ENCODE assay signal across 14 cellular contexts in the genomic region with DNA sequence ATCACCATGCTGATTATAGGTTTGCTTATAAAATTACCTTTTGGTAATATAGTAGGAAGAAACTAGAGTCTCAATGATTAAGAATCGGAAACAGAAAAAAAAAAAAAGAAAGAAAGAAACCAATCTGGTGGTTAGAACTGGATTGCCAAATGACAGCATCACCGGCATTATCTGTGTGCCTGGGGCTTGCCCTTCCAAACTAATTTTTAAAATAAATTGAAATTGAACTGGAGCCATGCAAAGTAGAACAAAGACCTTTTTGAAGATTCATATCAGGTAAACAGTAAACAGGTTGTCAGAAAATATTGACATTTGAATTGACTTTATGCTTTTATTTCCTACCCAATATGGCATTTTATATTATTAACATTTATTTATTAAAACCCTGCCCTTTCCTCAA. TPM values are rescaled to one million over a fixed set of nuclear protein-coding genes. Genes with fewer than 3 reads are reported as not detected.
DNase-seq lines count a peak whose midpoint lies in the region; ATAC-seq and TF ChIP-seq lines count a peak whose summit lies in the region.
"Had no signal": no experiment of that assay in that cellular context is flagged by ENCODE, and none has a peak within 500 bp of the region (broad histone marks: within the 10 kb centered on the region; RNA-seq: fewer than 3 reads in every experiment).

No MANE protein-coding gene starts in this region.

- H3K36me3 ChIP-seq in BE2C (no peaks in the 10 kb centered on the region), SJCRH30 (no peaks in the 10 kb centered on the region)
- H3K36me3 ChIP-seq: BLaER1 had no signal

- DNase-seq in BE2C, result peak; percentile 40
- DNase-seq in SJCRH30, result no peak
- DNase-seq in substantia nigra (lab: John Stamatoyannopoulos, UW), result no peak
- no peak for DNase-seq in lower leg skin (ENCODE audit: low spot score in 2 of 2)
- DNase-seq: CD4-positive, CD25-positive, alpha-beta regulatory T cell; DMS53; GM23248 had no signal

- H3K27ac ChIP-seq in 22Rv1 (peak overlapping the region; percentile 29; the same call in 1 of the 2 replicates), SJCRH30 (peak overlapping the region; percentile 27), substantia nigra (ENCODE audit: low read depth, low read length, poor library complexity, severe bottlenecking) (peak overlapping the region; percentile 64)
- H3K27ac ChIP-seq: BLaER1, GM23248 had no signal

- 63 to 67% methylated on average over 2 of the region's 2 CpGs for WGBS in lower leg skin, 2 donors

- H3K27me3 ChIP-seq in BE2C (no peaks in the 10 kb centered on the region), SJCRH30 (no peaks in the 10 kb centered on the region)
- H3K27me3 ChIP-seq: BLaER1 had no signal

- TF ChIP-seq CTCF in 22Rv1 (IDR thresholded peaks at IDR 0.05) (no peak), BE2C (IDR thresholded peaks at IDR 0.05; ENCODE audit: low read depth, low read length) (no peak), lower leg skin (IDR thresholded peaks at IDR 0.05) (no peak)

- H3K4me1 ChIP-seq in BE2C (peaks cover 10% of the 10 kb centered on the region), SJCRH30 (peaks cover 31% of the 10 kb centered on the region)
- H3K4me1 ChIP-seq: BLaER1 had no signal

- ATAC-seq in GM18873 (IDR thresholded peaks at IDR 0.05; ENCODE audit: low FRiP score, unreplicated experiment), result no peak
- ATAC-seq: HCT116 had no signal

- intact Hi-C loops in lower leg skin (cut with DNase I; ENCODE audit: low total_unique reads), result no loop called here

- H3K9me3 ChIP-seq in BE2C (no peaks in the 10 kb centered on the region), SJCRH30 (replicated peaks) (no peaks in the 10 kb centered on the region)

- TF ChIP-seq POLR2A in lower leg skin (IDR thresholded peaks at IDR 0.05), result no peak

- H3K4me3 ChIP-seq in BE2C (ENCODE audit: low read depth, low read length) (peak overlapping the region; percentile 41), SJCRH30 (no peak overlapping the region), lower leg skin (ENCODE audit: low read depth, poor library complexity, severe bottlenecking) (no peak overlapping the region)
- H3K4me3 ChIP-seq: BLaER1, GM23248 had no signal

RNA-seq across cellular contexts. Expression of gene CPB1, which starts 11.2 kb away (rescaled TPM):
- not detected for polyA plus RNA-seq in BE2C (2012; ENCODE audit: insufficient read depth, insufficient read length, low read depth)
- total RNA-seq in SJCRH30 (2014; rRNA removed; shearing (Covaris generic)), result not detected in 2 replicates
- total RNA-seq in lower leg skin, result 10 to 100 TPM in 1 of 4 donors, under 1 TPM in 2, not detected in 1; 0.69 to 12.0 (median 0.97) TPM
- total RNA-seq: A673; CD4-positive, CD25-positive, alpha-beta regulatory T cell; GM23248; HT1080 had no signal
- polyA plus RNA-seq: CD4-positive, CD25-positive, alpha-beta regulatory T cell; GM23248; IgD-negative memory B cell had no signal

RNA-seq across cellular contexts. Expression of gene CPA3, which starts 48.7 kb away (rescaled TPM):
- not detected for polyA plus RNA-seq in BE2C (2012; ENCODE audit: insufficient read depth, insufficient read length, low read depth)
- total RNA-seq in SJCRH30 (2014; rRNA removed; shearing (Covaris generic)), result not detected in 2 replicates
- 10 to 100 TPM in 1 of 4 donors, 1 to 10 TPM in 3; 1.9 to 19.8 (median 4.1) TPM for total RNA-seq in lower leg skin
- total RNA-seq: A673, GM23248, HT1080 had no signal
- polyA plus RNA-seq: CD4-positive, CD25-positive, alpha-beta regulatory T cell; GM23248; IgD-negative memory B cell had no signal
